In genomic region chr10:18157909-18158308, GRCh38 we compare ENCODE assay signal across 1 cellular context.
TF ChIP-seq lines count a peak whose summit lies in the region.

No MANE protein-coding gene starts in this region.

TF ChIP-seq in SK-N-SH, 30 proteins besides CTCF, POLR2A, EP300 and RAD21 (continued from another document):
- TF ChIP-seq ZBTB33 (IDR thresholded peaks at IDR 0.05; ENCODE audit: borderline replicate concordance, low read depth) (no peak), FOXM1 (IDR thresholded peaks at IDR 0.05; ENCODE audit: low read depth) (no peak), RFX5 (IDR thresholded peaks at IDR 0.05; ENCODE audit: low read length) (no peak), SIN3A (IDR thresholded peaks at IDR 0.05; ENCODE audit: borderline replicate concordance, low read depth, low read length) (no peak), JUND (IDR thresholded peaks at IDR 0.05) (peak; percentile 70), FOSL2 (IDR thresholded peaks at IDR 0.05; ENCODE audit: borderline replicate concordance, low read depth) (peak; percentile 63; the same call in 1 of the 2 replicates)
- TF ChIP-seq, protein P1, sequence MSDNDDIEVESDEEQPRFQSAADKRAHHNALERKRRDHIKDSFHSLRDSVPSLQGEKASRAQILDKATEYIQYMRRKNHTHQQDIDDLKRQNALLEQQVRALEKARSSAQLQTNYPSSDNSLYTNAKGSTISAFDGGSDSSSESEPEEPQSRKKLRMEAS (IDR thresholded peaks at IDR 0.05; ENCODE audit: low read depth): no peak
- TF ChIP-seq, protein P2, sequence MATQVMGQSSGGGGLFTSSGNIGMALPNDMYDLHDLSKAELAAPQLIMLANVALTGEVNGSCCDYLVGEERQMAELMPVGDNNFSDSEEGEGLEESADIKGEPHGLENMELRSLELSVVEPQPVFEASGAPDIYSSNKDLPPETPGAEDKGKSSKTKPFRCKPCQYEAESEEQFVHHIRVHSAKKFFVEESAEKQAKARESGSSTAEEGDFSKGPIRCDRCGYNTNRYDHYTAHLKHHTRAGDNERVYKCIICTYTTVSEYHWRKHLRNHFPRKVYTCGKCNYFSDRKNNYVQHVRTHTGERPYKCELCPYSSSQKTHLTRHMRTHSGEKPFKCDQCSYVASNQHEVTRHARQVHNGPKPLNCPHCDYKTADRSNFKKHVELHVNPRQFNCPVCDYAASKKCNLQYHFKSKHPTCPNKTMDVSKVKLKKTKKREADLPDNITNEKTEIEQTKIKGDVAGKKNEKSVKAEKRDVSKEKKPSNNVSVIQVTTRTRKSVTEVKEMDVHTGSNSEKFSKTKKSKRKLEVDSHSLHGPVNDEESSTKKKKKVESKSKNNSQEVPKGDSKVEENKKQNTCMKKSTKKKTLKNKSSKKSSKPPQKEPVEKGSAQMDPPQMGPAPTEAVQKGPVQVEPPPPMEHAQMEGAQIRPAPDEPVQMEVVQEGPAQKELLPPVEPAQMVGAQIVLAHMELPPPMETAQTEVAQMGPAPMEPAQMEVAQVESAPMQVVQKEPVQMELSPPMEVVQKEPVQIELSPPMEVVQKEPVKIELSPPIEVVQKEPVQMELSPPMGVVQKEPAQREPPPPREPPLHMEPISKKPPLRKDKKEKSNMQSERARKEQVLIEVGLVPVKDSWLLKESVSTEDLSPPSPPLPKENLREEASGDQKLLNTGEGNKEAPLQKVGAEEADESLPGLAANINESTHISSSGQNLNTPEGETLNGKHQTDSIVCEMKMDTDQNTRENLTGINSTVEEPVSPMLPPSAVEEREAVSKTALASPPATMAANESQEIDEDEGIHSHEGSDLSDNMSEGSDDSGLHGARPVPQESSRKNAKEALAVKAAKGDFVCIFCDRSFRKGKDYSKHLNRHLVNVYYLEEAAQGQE (IDR thresholded peaks at IDR 0.05; ENCODE audit: low read depth, low read length): no peak
- TF ChIP-seq, protein P3, sequence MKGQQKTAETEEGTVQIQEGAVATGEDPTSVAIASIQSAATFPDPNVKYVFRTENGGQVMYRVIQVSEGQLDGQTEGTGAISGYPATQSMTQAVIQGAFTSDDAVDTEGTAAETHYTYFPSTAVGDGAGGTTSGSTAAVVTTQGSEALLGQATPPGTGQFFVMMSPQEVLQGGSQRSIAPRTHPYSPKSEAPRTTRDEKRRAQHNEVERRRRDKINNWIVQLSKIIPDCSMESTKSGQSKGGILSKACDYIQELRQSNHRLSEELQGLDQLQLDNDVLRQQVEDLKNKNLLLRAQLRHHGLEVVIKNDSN (IDR thresholded peaks at IDR 0.05; ENCODE audit: borderline replicate concordance, low read depth): no peak
